Comparison of ENCODE assay signal across 13 cellular contexts in the genomic region with DNA sequence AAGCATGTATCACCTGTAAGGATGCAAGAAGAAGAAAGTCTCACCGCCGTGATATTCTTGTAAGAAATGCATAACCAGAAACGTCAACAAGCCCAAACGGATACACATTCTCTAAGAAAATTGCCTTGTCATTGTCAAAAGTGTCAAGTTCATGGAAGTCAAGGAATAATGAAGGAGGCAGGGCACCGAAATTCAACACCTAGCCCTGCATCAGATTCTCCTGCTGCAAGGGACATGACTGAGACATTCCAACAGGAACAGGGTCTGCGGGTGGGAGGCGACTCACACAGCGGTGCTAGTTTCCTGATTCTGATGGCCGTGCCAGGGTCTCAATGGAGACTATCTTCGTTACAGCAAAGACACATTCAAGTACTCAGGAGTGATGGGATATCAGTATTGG. TPM values are rescaled to one million over a fixed set of nuclear protein-coding genes. Genes with fewer than 3 reads are reported as not detected.
DNase-seq lines count a peak whose midpoint lies in the region; ATAC-seq and TF ChIP-seq lines count a peak whose summit lies in the region.
"Had no signal": no experiment of that assay in that cellular context is flagged by ENCODE, and none has a peak within 500 bp of the region (broad histone marks: within the 10 kb centered on the region; RNA-seq: fewer than 3 reads in every experiment).

No MANE protein-coding gene starts in this region.

- peak overlapping the region; percentile 41 for H3K4me2 ChIP-seq in H9 (ENCODE audit: insufficient read depth, insufficient read length, low read length)

- peaks cover 46 to 92% (median 78%) of the 10 kb centered on the region in 4 donors for H3K4me1 Mint-ChIP-seq in CD4-positive, CD25-positive, alpha-beta regulatory T cell
- peaks cover 55 to 65% of the 10 kb centered on the region in 2 experiments for H3K4me1 Mint-ChIP-seq in H9
- peaks cover 75 to 82% of the 10 kb centered on the region in 2 donors for H3K4me1 Mint-ChIP-seq in effector memory CD8-positive, alpha-beta T cell (ENCODE audit: low read depth in 2 of 2)
- H3K4me1 Mint-ChIP-seq in nephron progenitor cell = peaks cover 57% of the 10 kb centered on the region

- intact Hi-C loops in left colon (cut with DNase I, micrococcal nuclease) = no loop called here

- peaks cover 15% of the 10 kb centered on the region for H3K79me1 ChIP-seq in H9 (ENCODE audit: insufficient read depth, low read depth, low read length, poor library complexity, severe bottlenecking)

- no peak overlapping the region for H3K18ac ChIP-seq in H9 (ENCODE audit: insufficient read length, low read depth, low read length)

- H4K8ac ChIP-seq in H9 (replicated peaks; ENCODE audit: insufficient read length, low read depth, low read length) = no peak overlapping the region

- H3K27me3 Mint-ChIP-seq in CD4-positive, CD25-positive, alpha-beta regulatory T cell = no peaks in the 10 kb centered on the region
- H3K27me3 Mint-ChIP-seq in H9 (ENCODE audit: low read depth) (no peaks in the 10 kb centered on the region), nephron progenitor cell (ENCODE audit: low read depth, poor library complexity) (peaks cover 7% of the 10 kb centered on the region)
- no peaks in the 10 kb centered on the region for H3K27me3 Mint-ChIP-seq in effector memory CD8-positive, alpha-beta T cell

- H3K56ac ChIP-seq in H9 (ENCODE audit: insufficient read length, low read depth, low read length) = no peak overlapping the region

- H3K9me3 ChIP-seq in CD4-positive, CD25-positive, alpha-beta regulatory T cell (ENCODE audit: control insufficient read depth in 2 of 2, low read length in 2 of 2) = no peaks in the 10 kb centered on the region
- H3K9me3 ChIP-seq in H9 (ENCODE audit: control insufficient read depth, low read depth, low read length) = no peaks in the 10 kb centered on the region
- H3K9me3 ChIP-seq: ascending aorta had no signal

- H3T11ph ChIP-seq in H9 (ENCODE audit: low read length) = no peak overlapping the region

- peak overlapping the region; percentile 49 for H3K4me3 ChIP-seq in CD4-positive, CD25-positive, alpha-beta regulatory T cell (ENCODE audit: low read depth, low read length)

- H2AK5ac ChIP-seq in H9 (ENCODE audit: insufficient read length, low read length) = no peak overlapping the region

- H3K4me3 Mint-ChIP-seq in CD4-positive, CD25-positive, alpha-beta regulatory T cell = peak overlapping the region in 2 of 4 donors; percentile 2 to 6
- H3K4me3 Mint-ChIP-seq in H9 (peak overlapping the region in 1 of 2 experiments; percentile 58; a peak in 2 of 5 replicates), nephron progenitor cell (peak overlapping the region; percentile 41)
- H3K4me3 Mint-ChIP-seq in effector memory CD8-positive, alpha-beta T cell = peak overlapping the region; percentile 84 to 86

- no peak overlapping the region for H2BK15ac ChIP-seq in H9 (ENCODE audit: low read depth, low read length)

- no peak for DNase-seq in CD4-positive, CD25-positive, alpha-beta regulatory T cell
- DNase-seq in H9 = peak; percentile 69
- DNase-seq in effector memory CD8-positive, alpha-beta T cell = no peak
- peak; percentile 27 for DNase-seq in nephron progenitor cell
- DNase-seq in left colon = no peak
- DNase-seq: activated CD8-positive, alpha-beta memory T cell treated with anti-CD3 and anti-CD28 coated beads for 24 hours; MV-4-11; NCI-H526 treated with DMSO at 0.1 percent for 48 hours; trophoblast cell had no signal

- no peak overlapping the region for H3K9ac ChIP-seq in H9 (ENCODE audit: extremely low read depth, insufficient read length, low read length)

- peak overlapping the region; percentile 59 to 85 (median 74) for H3K27ac Mint-ChIP-seq in CD4-positive, CD25-positive, alpha-beta regulatory T cell
- peak overlapping the region in 2 of 3 experiments; percentile 59 to 88; a peak in 4 of 7 replicates for H3K27ac Mint-ChIP-seq in H9
- H3K27ac Mint-ChIP-seq in effector memory CD8-positive, alpha-beta T cell = peak overlapping the region; percentile 96 to 97
- H3K27ac Mint-ChIP-seq in nephron progenitor cell = peak overlapping the region; percentile 84

- H3K79me2 ChIP-seq in H9 (ENCODE audit: insufficient read depth, low read length) = peaks cover 8% of the 10 kb centered on the region; the same call in 1 of the 2 replicates

- WGBS in H9 (ENCODE audit: extremely low coverage, insufficient read length, low lambda C conversion rate) = no CpG with 5 or more reads among the region's 10 CpGs

- H2BK120ac ChIP-seq in H9 (ENCODE audit: low read depth, low read length, poor library complexity, severe bottlenecking) = no peak overlapping the region

- peaks cover 21% of the 10 kb centered on the region for H3K36me3 ChIP-seq in CD4-positive, CD25-positive, alpha-beta regulatory T cell (ENCODE audit: control insufficient read depth, insufficient read depth, low read length)

- no peak overlapping the region for H3K23ac ChIP-seq in H9 (ENCODE audit: insufficient read length, low read depth, low read length)

- H3K23me2 ChIP-seq in H9 (ENCODE audit: insufficient read length, low read depth, low read length, poor library complexity, severe bottlenecking) = peaks cover 3% of the 10 kb centered on the region

- H2AFZ ChIP-seq in H9 (ENCODE audit: low read length) = no peak overlapping the region

- no peaks in the 10 kb centered on the region for H4K20me1 ChIP-seq in H9 (ENCODE audit: control insufficient read depth, insufficient read depth, insufficient read length)

- no peak overlapping the region for H2BK12ac ChIP-seq in H9 (ENCODE audit: insufficient read length, low read depth, low read length)

- H3K14ac ChIP-seq in H9 (ENCODE audit: insufficient read depth, low read length) = no peak overlapping the region

- no peak overlapping the region for H4K91ac ChIP-seq in H9 (ENCODE audit: insufficient read length, low read depth, low read length)

- peaks cover 56% of the 10 kb centered on the region for H3K4me1 ChIP-seq in CD4-positive, CD25-positive, alpha-beta regulatory T cell (ENCODE audit: control insufficient read depth, insufficient read depth, low read length, poor library complexity, severe bottlenecking)
- peaks cover 24% of the 10 kb centered on the region for H3K4me1 ChIP-seq in H9 (ENCODE audit: insufficient read depth, low read length)

- H3K27me3 ChIP-seq in CD4-positive, CD25-positive, alpha-beta regulatory T cell (ENCODE audit: control insufficient read depth, insufficient read depth, low read length) = no peaks in the 10 kb centered on the region
- H3K27me3 ChIP-seq in H9 (ENCODE audit: insufficient read depth, low read length) = no peaks in the 10 kb centered on the region
- H3K27me3 ChIP-seq: ascending aorta had no signal

- peaks cover 38% of the 10 kb centered on the region for H3K36me3 Mint-ChIP-seq in CD4-positive, CD25-positive, alpha-beta regulatory T cell
- H3K36me3 Mint-ChIP-seq in H9 (ENCODE audit: insufficient read depth in 1 of 3, low read depth in 3 of 3) (peaks cover 0 to 2% (median 0%) of the 10 kb centered on the region in 3 experiments; a peak in 2 of 7 replicates), nephron progenitor cell (ENCODE audit: low read depth) (no peaks in the 10 kb centered on the region)
- H3K36me3 Mint-ChIP-seq in effector memory CD8-positive, alpha-beta T cell (ENCODE audit: insufficient read depth) = peaks cover 19% of the 10 kb centered on the region

- H3K27ac ChIP-seq in CD4-positive, CD25-positive, alpha-beta regulatory T cell (ENCODE audit: insufficient read depth, low read length, poor library complexity, severe bottlenecking) = no peak overlapping the region
- peak overlapping the region; percentile 27 for H3K27ac ChIP-seq in H9 (ENCODE audit: insufficient read length, low read depth, low read length)

- no peak overlapping the region for H2BK20ac ChIP-seq in H9 (ENCODE audit: low read depth, low read length, poor library complexity, severe bottlenecking)

- no peak overlapping the region for H3K4ac ChIP-seq in H9 (ENCODE audit: low read depth, low read length)

- no peak overlapping the region for H4K5ac ChIP-seq in H9 (ENCODE audit: insufficient read length, low read depth, low read length)

- no peak overlapping the region for H2BK5ac ChIP-seq in H9 (ENCODE audit: insufficient read length, low read length)

- TF ChIP-seq CTCF in H9 (conservative IDR thresholded peaks at IDR 0.05) (no peak), nephron progenitor cell (IDR thresholded peaks at IDR 0.05) (no peak)

- H3K9me3 Mint-ChIP-seq in CD4-positive, CD25-positive, alpha-beta regulatory T cell = no peaks in the 10 kb centered on the region
- H3K9me3 Mint-ChIP-seq in H9 (no peaks in the 10 kb centered on the region), nephron progenitor cell (no peaks in the 10 kb centered on the region)
- no peaks in the 10 kb centered on the region for H3K9me3 Mint-ChIP-seq in effector memory CD8-positive, alpha-beta T cell

- ATAC-seq in CD4-positive, CD25-positive, alpha-beta regulatory T cell (ENCODE audit: low read depth in 2 of 2) = no peak
- no peak for ATAC-seq in effector memory CD8-positive, alpha-beta T cell (replicated peaks)
- ATAC-seq in left colon (no peak), GM19397 (IDR thresholded peaks at IDR 0.05; ENCODE audit: unreplicated experiment) (no peak), HG03135 (IDR thresholded peaks at IDR 0.05; ENCODE audit: unreplicated experiment) (no peak), HG02763 (IDR thresholded peaks at IDR 0.05; ENCODE audit: unreplicated experiment) (no peak)

RNA-seq across cellular contexts. Expression of a gene that starts 26.7 kb away (rescaled TPM):
- 63.4 TPM for total RNA-seq in CD4-positive, CD25-positive, alpha-beta regulatory T cell
- polyA plus RNA-seq in CD4-positive, CD25-positive, alpha-beta regulatory T cell = 100 to 1,000 TPM in 2 of 4 donors, 10 to 100 TPM in 2; 96.8 to 112 (median 102) TPM
- total RNA-seq in H9 (2021) (13.3 and 13.5 TPM in 2 replicates), left colon (10 to 100 TPM; 45.5 to 51.3 TPM)

Comparison
In these comparisons a context has a peak if more than half of its experiments do, and no peak if none do; other contexts are left out.
1. DNase-seq: peak in H9 (single experiment) and nephron progenitor cell (single experiment); none in CD4-positive, CD25-positive, alpha-beta regulatory T cell (0 of 3), effector memory CD8-positive, alpha-beta T cell (0 of 3) and left colon (0 of 2).
2. Peak in every context shown above with its lines, with median percentiles within 50 percentile points of each other: H3K27ac Mint-ChIP-seq.